14 cellular contexts compared by ENCODE assay signal in the genomic region with DNA sequence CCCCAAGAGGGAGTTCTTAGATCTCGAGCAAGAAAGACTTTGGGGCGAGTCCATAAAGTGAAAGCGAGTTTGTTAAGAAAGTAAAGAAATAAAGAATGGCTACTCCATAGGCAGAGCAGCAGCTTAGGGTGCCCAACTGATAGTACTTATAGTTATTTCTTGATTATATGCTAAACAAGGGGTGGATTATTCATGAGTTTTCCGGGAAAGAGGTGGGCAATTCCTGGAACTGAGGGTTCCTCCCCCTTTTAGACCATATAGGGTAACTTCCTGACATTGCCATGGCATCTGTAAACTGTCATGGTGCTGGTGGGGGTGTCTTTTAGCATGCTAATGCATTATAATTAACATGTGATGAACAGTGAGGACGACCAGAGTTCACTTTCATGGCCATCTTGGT. TPM values are rescaled to one million over a fixed set of nuclear protein-coding genes. Genes with fewer than 3 reads are reported as not detected.
A peak's percentile ranks its signal among the peaks of the same experiment; 100 is the strongest.
DNase-seq lines count a peak whose midpoint lies in the region; ATAC-seq and TF ChIP-seq lines count a peak whose summit lies in the region.
"Not testable (repeated sequence)": the region's sequence is repeated elsewhere in the genome, so short reads cannot be mapped to it uniquely, and the experiment has no call there.
"Had no signal": no experiment of that assay in that cellular context is flagged by ENCODE, and none has a peak within 500 bp of the region (broad histone marks: within the 10 kb centered on the region; RNA-seq: fewer than 3 reads in every experiment).

No MANE protein-coding gene starts in this region.

- TF ChIP-seq CTCF in CD8-positive, alpha-beta T cell (IDR thresholded peaks at IDR 0.05) = not testable (repeated sequence)

- H3K4me1 Mint-ChIP-seq in CD8-positive, alpha-beta T cell (ENCODE audit: low read depth); effector memory CD8-positive, alpha-beta T cell (ENCODE audit: low read depth in 2 of 2): not testable (repeated sequence)
- peaks cover 15% of the 10 kb centered on the region for H3K4me1 Mint-ChIP-seq in activated CD4-positive, alpha-beta T cell treated with anti-CD3 and anti-CD28 coated beads, Interleukin-2, amount 10 ng/mL, durations not matched to agents 24 days and 14 days
- H3K4me1 Mint-ChIP-seq in activated T-helper 2 cell treated with anti-CD3 and anti-CD28 coated beads, Interferon-gamma antibody, Interleukin-2, Interleukin-4, amounts not matched to agents 10 μg/mL and 5 μg/mL and 100 μg/mL, durations not matched to agents 14 hours and 24 hours and 36 hours (ENCODE audit: low read depth) = peaks cover 13% of the 10 kb centered on the region
- peaks cover 20% of the 10 kb centered on the region for H3K4me1 Mint-ChIP-seq in stimulated activated naive CD8-positive, alpha-beta T cell treated with anti-CD3 and anti-CD28 coated beads, Interleukin-15, amount 100 ng/mL, for 72 hours

- H3K9me3 Mint-ChIP-seq in CD8-positive, alpha-beta T cell; activated CD4-positive, alpha-beta T cell treated with anti-CD3 and anti-CD28 coated beads, Interleukin-2, amount 10 ng/mL, durations not matched to agents 24 days and 14 days; activated T-helper 2 cell treated with anti-CD3 and anti-CD28 coated beads, Interferon-gamma antibody, Interleukin-2, Interleukin-4, amounts not matched to agents 10 μg/mL and 5 μg/mL and 100 μg/mL, durations not matched to agents 14 hours and 24 hours and 36 hours; effector memory CD8-positive, alpha-beta T cell; stimulated activated naive CD8-positive, alpha-beta T cell treated with anti-CD3 and anti-CD28 coated beads, Interleukin-15, amount 100 ng/mL, for 72 hours: not testable (repeated sequence)

- peak overlapping the region; percentile 71 for H3K27ac Mint-ChIP-seq in CD8-positive, alpha-beta T cell
- H3K27ac Mint-ChIP-seq in activated CD4-positive, alpha-beta T cell treated with anti-CD3 and anti-CD28 coated beads, Interleukin-2, amount 10 ng/mL, durations not matched to agents 24 days and 14 days = peak overlapping the region; percentile 93
- H3K27ac Mint-ChIP-seq in activated T-helper 2 cell treated with anti-CD3 and anti-CD28 coated beads, Interferon-gamma antibody, Interleukin-2, Interleukin-4, amounts not matched to agents 10 μg/mL and 5 μg/mL and 100 μg/mL, durations not matched to agents 14 hours and 24 hours and 36 hours = peak overlapping the region; percentile 88
- H3K27ac Mint-ChIP-seq in effector memory CD8-positive, alpha-beta T cell = peak overlapping the region; percentile 58 to 78
- H3K27ac Mint-ChIP-seq in stimulated activated naive CD8-positive, alpha-beta T cell treated with anti-CD3 and anti-CD28 coated beads, Interleukin-15, amount 100 ng/mL, for 72 hours = peak overlapping the region; percentile 86 to 97

- not testable (repeated sequence) for H3K36me3 ChIP-seq in CD8-positive, alpha-beta T cell (ENCODE audit: insufficient read depth, low read length)

- DNase-seq in CD8-positive, alpha-beta T cell = peak in 2 of 7 experiments; percentile 10 to 20
- peak; percentile 88 for DNase-seq in OCI-M1 (lab: John Stamatoyannopoulos, UW)
- DNase-seq in activated CD4-positive, alpha-beta T cell treated with anti-CD3 and anti-CD28 coated beads, Interleukin-2, amount 10 ng/mL, durations not matched to agents 24 days and 14 days = peak; percentile 84
- peak; percentile 25 for DNase-seq in activated T-helper 2 cell treated with anti-CD3 and anti-CD28 coated beads, Interferon-gamma antibody, Interleukin-2, Interleukin-4, amounts not matched to agents 10 μg/mL and 5 μg/mL and 100 μg/mL, durations not matched to agents 14 hours and 24 hours and 36 hours (ENCODE audit: low spot score)
- DNase-seq in effector memory CD8-positive, alpha-beta T cell = not testable (repeated sequence)
- DNase-seq in stimulated activated CD4-positive, alpha-beta T cell treated with anti-CD3 and anti-CD28 coated beads, Interleukin-12 subunit alpha, Interleukin-12 subunit beta, amount 100 ng/mL, for 48 hours (ENCODE audit: low read depth in 2 of 3, low spot score in 1 of 3) = peak in 2 of 3 donors; percentile 47 to 51
- DNase-seq in stimulated activated naive CD8-positive, alpha-beta T cell treated with anti-CD3 and anti-CD28 coated beads, Interleukin-15, amount 100 ng/mL, for 72 hours = peak; percentile 53 to 64

- H3K36me3 Mint-ChIP-seq in CD8-positive, alpha-beta T cell; activated CD4-positive, alpha-beta T cell treated with anti-CD3 and anti-CD28 coated beads, Interleukin-2, amount 10 ng/mL, durations not matched to agents 24 days and 14 days (ENCODE audit: low read depth); activated T-helper 2 cell treated with anti-CD3 and anti-CD28 coated beads, Interferon-gamma antibody, Interleukin-2, Interleukin-4, amounts not matched to agents 10 μg/mL and 5 μg/mL and 100 μg/mL, durations not matched to agents 14 hours and 24 hours and 36 hours (ENCODE audit: low read depth); effector memory CD8-positive, alpha-beta T cell (ENCODE audit: insufficient read depth): not testable (repeated sequence)

- H3K9me3 ChIP-seq in CD8-positive, alpha-beta T cell (ENCODE audit: low read length) = not testable (repeated sequence)

- ATAC-seq in CD8-positive, alpha-beta T cell = peak; percentile 38
- peak; percentile 34 for ATAC-seq in GM21717 (IDR thresholded peaks at IDR 0.05; ENCODE audit: unreplicated experiment)
- not testable (repeated sequence) for ATAC-seq in effector memory CD8-positive, alpha-beta T cell (replicated peaks)
- ATAC-seq in stimulated activated naive CD8-positive, alpha-beta T cell treated with anti-CD3 and anti-CD28 coated beads, Interleukin-15, amount 100 ng/mL, for 72 hours = peak; percentile 52

- not testable (repeated sequence) for H3K4me1 ChIP-seq in CD8-positive, alpha-beta T cell (ENCODE audit: insufficient read depth, low read length)

- peak overlapping the region; percentile 83 for H3K4me3 Mint-ChIP-seq in CD8-positive, alpha-beta T cell
- peak overlapping the region; percentile 79 for H3K4me3 Mint-ChIP-seq in activated CD4-positive, alpha-beta T cell treated with anti-CD3 and anti-CD28 coated beads, Interleukin-2, amount 10 ng/mL, durations not matched to agents 24 days and 14 days
- H3K4me3 Mint-ChIP-seq in activated T-helper 2 cell treated with anti-CD3 and anti-CD28 coated beads, Interferon-gamma antibody, Interleukin-2, Interleukin-4, amounts not matched to agents 10 μg/mL and 5 μg/mL and 100 μg/mL, durations not matched to agents 14 hours and 24 hours and 36 hours (ENCODE audit: low read depth) = peak overlapping the region; percentile 71
- peak overlapping the region; percentile 63 to 76 for H3K4me3 Mint-ChIP-seq in effector memory CD8-positive, alpha-beta T cell
- H3K4me3 Mint-ChIP-seq in stimulated activated naive CD8-positive, alpha-beta T cell treated with anti-CD3 and anti-CD28 coated beads, Interleukin-15, amount 100 ng/mL, for 72 hours = peak overlapping the region; percentile 79 to 87

- peak overlapping the region; percentile 37 for H3K4me3 ChIP-seq in CD8-positive, alpha-beta T cell (ENCODE audit: low read depth, low read length)

- H3K27ac ChIP-seq in CD8-positive, alpha-beta T cell (ENCODE audit: low read depth, low read length) = not testable (repeated sequence)

- POLR2A ChIA-PET in CD8-positive, alpha-beta T cell (lab: Charles Lee) = interaction anchor here (0.9 kb wide), 1 partner anchor 10 kb away, joined by 7 read pairs; a partner anchor contains a TSS

- not testable (repeated sequence) for H3K27me3 ChIP-seq in CD8-positive, alpha-beta T cell (ENCODE audit: insufficient read depth, low read length)

- H3K27me3 Mint-ChIP-seq in CD8-positive, alpha-beta T cell (ENCODE audit: low read depth); activated CD4-positive, alpha-beta T cell treated with anti-CD3 and anti-CD28 coated beads, Interleukin-2, amount 10 ng/mL, durations not matched to agents 24 days and 14 days; activated T-helper 2 cell treated with anti-CD3 and anti-CD28 coated beads, Interferon-gamma antibody, Interleukin-2, Interleukin-4, amounts not matched to agents 10 μg/mL and 5 μg/mL and 100 μg/mL, durations not matched to agents 14 hours and 24 hours and 36 hours (ENCODE audit: low read depth); effector memory CD8-positive, alpha-beta T cell; stimulated activated naive CD8-positive, alpha-beta T cell treated with anti-CD3 and anti-CD28 coated beads, Interleukin-15, amount 100 ng/mL, for 72 hours: not testable (repeated sequence)

- CTCF ChIA-PET in CD8-positive, alpha-beta T cell (lab: Charles Lee) = interaction anchor here (1.5 to 2.3 kb wide), 2 partner anchors 24 to 27 kb away, joined by 4 to 8 read pairs; no protein-coding TSS in a partner anchor

- intact Hi-C loops in CD8-positive, alpha-beta T cell (cut with DNase I, micrococcal nuclease) = loop anchor here in 1 of 2 experiments (2.0 kb wide), 1 partner anchor 18 kb away; no protein-coding TSS in a partner anchor
- intact Hi-C loops in activated CD4-positive, alpha-beta T cell treated with anti-CD3 and anti-CD28 coated beads, Interleukin-2, amount 10 ng/mL, durations not matched to agents 24 days and 14 days (cut with micrococcal nuclease) = not testable (repeated sequence)
- intact Hi-C loops in activated T-helper 2 cell treated with anti-CD3 and anti-CD28 coated beads, Interferon-gamma antibody, Interleukin-2, Interleukin-4, amounts not matched to agents 10 μg/mL and 5 μg/mL and 100 μg/mL, durations not matched to agents 14 hours and 24 hours and 36 hours (cut with micrococcal nuclease) = loop anchor here (5.0 kb wide), 1 partner anchor 361 kb away; no protein-coding TSS in a partner anchor

RNA-seq across cellular contexts. Expression of a gene that starts 9.6 kb away (rescaled TPM):
- total RNA-seq in CD8-positive, alpha-beta T cell = 10 to 100 TPM; 62.0 to 67.3 TPM
- total RNA-seq in activated CD4-positive, alpha-beta T cell treated with anti-CD3 and anti-CD28 coated beads, Interleukin-2, amount 10 ng/mL, durations not matched to agents 24 days and 14 days = 66.5 and 68.7 TPM in 2 replicates
- 69.6 and 70.3 TPM in 2 replicates for total RNA-seq in activated T-helper 2 cell treated with anti-CD3 and anti-CD28 coated beads, Interferon-gamma antibody, Interleukin-2, Interleukin-4, amounts not matched to agents 10 μg/mL and 5 μg/mL and 100 μg/mL, durations not matched to agents 14 hours and 24 hours and 36 hours

RNA-seq across cellular contexts. Expression of a gene that starts 52.1 kb away (rescaled TPM):
- total RNA-seq in CD8-positive, alpha-beta T cell = not detected
- total RNA-seq in activated CD4-positive, alpha-beta T cell treated with anti-CD3 and anti-CD28 coated beads, Interleukin-2, amount 10 ng/mL, durations not matched to agents 24 days and 14 days = not detected in 2 replicates
- total RNA-seq in activated T-helper 2 cell treated with anti-CD3 and anti-CD28 coated beads, Interferon-gamma antibody, Interleukin-2, Interleukin-4, amounts not matched to agents 10 μg/mL and 5 μg/mL and 100 μg/mL, durations not matched to agents 14 hours and 24 hours and 36 hours = not detected in 2 replicates
- total RNA-seq: aorta, cerebellum, GM23338, heart left ventricle, lower leg skin, posterior vena cava had no signal
